In the genomic region with DNA sequence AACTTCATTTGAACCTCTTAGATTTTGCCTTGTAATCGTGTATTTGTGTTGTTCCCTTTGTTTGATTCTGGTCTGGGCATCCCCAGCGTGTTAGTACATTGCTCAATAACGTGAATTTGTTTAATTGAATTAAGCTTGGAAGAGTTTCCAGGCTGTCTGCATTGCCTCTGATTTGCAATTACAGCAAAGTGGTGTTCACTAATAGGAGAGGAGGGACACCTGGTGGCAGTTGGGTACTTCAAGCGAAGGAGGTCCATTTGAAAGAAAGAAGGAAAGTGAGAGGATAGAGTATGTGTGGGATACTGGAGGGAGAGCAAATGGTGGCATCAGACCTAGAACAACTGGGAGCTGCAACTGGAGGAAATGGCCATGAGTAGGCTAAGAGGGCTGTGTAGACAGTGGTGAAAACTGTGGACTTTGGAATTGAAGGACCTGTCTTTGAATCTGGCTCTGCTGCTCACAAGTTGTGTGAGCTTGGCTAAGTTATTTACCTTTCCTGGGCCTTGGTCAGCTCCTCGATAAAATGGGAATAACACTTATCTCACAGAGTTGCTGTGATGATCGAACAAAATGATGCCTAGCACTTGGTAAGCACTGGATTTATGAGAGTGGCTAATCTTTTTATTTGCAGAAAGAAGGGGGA, we compare ENCODE assay signal across 8 cellular contexts. TPM values are rescaled to one million over a fixed set of nuclear protein-coding genes. Genes with fewer than 3 reads are reported as not detected.
DNase-seq lines count a peak whose midpoint lies in the region; ATAC-seq, FAIRE-seq and TF ChIP-seq lines count a peak whose summit lies in the region.

No MANE protein-coding gene starts in this region.

- no peaks in the 10 kb centered on the region for H3K9me3 ChIP-seq in K562 (replicated peaks; ENCODE audit: control insufficient read depth, insufficient read depth, low read depth, low read length)

- POLR2A ChIA-PET in K562 (lab: Yijun Ruan, JAX), result interaction anchor here (0.9 to 1.3 kb wide), 2 partner anchors 9 to 15 kb away, joined by 3 read pairs; a partner anchor contains a TSS

- TF ChIP-seq POLR2A in K562 (conservative IDR thresholded peaks at IDR 0.05), result no peak

- ATAC-seq in K562, result peak; percentile 86

- TF ChIP-seq RAD21 in K562 (CRISPR knock-in tag; conservative IDR thresholded peaks at IDR 0.05 in 1 of 2, IDR thresholded peaks at IDR 0.05 in 1 of 2), result peak; percentile 94 to 95

- no peak for TF ChIP-seq EP300 in K562 (IDR thresholded peaks at IDR 0.05; ENCODE audit: low read length)

- in situ Hi-C loops in K562 (cut with MboI), result no loop called here

- no peaks in the 10 kb centered on the region for H3K79me2 ChIP-seq in K562 (ENCODE audit: control insufficient read depth, insufficient read depth, low read length)

- intact Hi-C loops in K562 (cut with micrococcal nuclease), result loop anchor here (1.0 to 10.0 kb wide), 5 partner anchors 16 to 755 kb away; a partner anchor contains a TSS
- intact Hi-C loops in posterior vena cava (cut with DNase I), result loop anchor here (10.0 kb wide), 2 partner anchors 91 to 741 kb away; no protein-coding TSS in a partner anchor

- TF ChIP-seq CTCF in K562 (IDR thresholded peaks at IDR 0.05 in 2 of 3, conservative IDR thresholded peaks at IDR 0.05 in 1 of 3; ENCODE audit: insufficient read depth in 2 of 3, low read depth in 1 of 3, low read length in 3 of 3), result peak; percentile 75 to 86 (median 75)

- BruUV-seq in K562 (replicated peaks; lab: Mats Ljungman, UMichigan), result no TSS peak

- no peaks in the 10 kb centered on the region for H3K4me1 ChIP-seq in K562 (replicated peaks in 1 of 2; ENCODE audit: control insufficient read depth in 2 of 2, insufficient read depth in 2 of 2, low read length in 2 of 2)

- H3K27ac ChIP-seq in K562 (ENCODE audit: extremely low read depth, low read depth, low read length), result no peak overlapping the region

- no peaks in the 10 kb centered on the region for H3K9me1 ChIP-seq in K562 (ENCODE audit: control insufficient read depth, insufficient read depth, low read length)

- no peak overlapping the region for H3K9ac ChIP-seq in K562 (ENCODE audit: insufficient read depth in 1 of 2, low read depth in 2 of 2, low read length in 2 of 2)

- no peaks in the 10 kb centered on the region for H3K36me3 ChIP-seq in K562 (ENCODE audit: control insufficient read depth, insufficient read depth, low read length)

- no peak overlapping the region for H3K4me2 ChIP-seq in K562 (ENCODE audit: insufficient read depth, low read length)

- CTCF ChIA-PET in K562 (lab: Yijun Ruan, JAX; ENCODE audit: low intra/inter-chr PET ratio), result interaction anchor here (0.6 to 3.2 kb wide), 5 partner anchors 16 to 754 kb away, joined by 3 to 28 read pairs (median 6); no protein-coding TSS in a partner anchor

- 1% methylated on average over 6 of the region's 6 CpGs for WGBS in K562 (ENCODE audit: insufficient coverage, low coverage, missing lambda C conversion rate)

- H3K4me3 ChIP-seq in K562, result no peak overlapping the region

- H3K27me3 ChIP-seq in K562 (ENCODE audit: control insufficient read depth in 2 of 2, insufficient read depth in 2 of 2, low read length in 2 of 2), result peaks cover 11 to 13% of the 10 kb centered on the region in 2 experiments

- DNase-seq in DMS 273 treated with DMSO at 0.1 percent for 48 hours (lab: John Stamatoyannopoulos, UW) (peak; percentile 37), GM19239 (ENCODE audit: insufficient read length, low spot score) (no peak), HT1080 (ENCODE audit: low read depth) (peak; percentile 60), RCC 7860 (ENCODE audit: low spot score) (peak; percentile 44), K562 (ENCODE audit: extremely low read depth in 1 of 4, low spot score in 3 of 4) (peak in 3 of 4 experiments; percentile 42 to 73 (median 53)), posterior vena cava (ENCODE audit: low spot score) (no peak)
- DNase-seq in stimulated activated CD8-positive, alpha-beta memory T cell treated with anti-CD3 and anti-CD28 coated beads, Interleukin-4, amount 100 ng/mL, for 48 hours, result peak; percentile 30

- H2AFZ ChIP-seq in K562 (ENCODE audit: low read depth, low read length), result no peak overlapping the region

- H4K20me1 ChIP-seq in K562 (replicated peaks; ENCODE audit: control insufficient read depth, insufficient read depth, low read length), result no peaks in the 10 kb centered on the region

- peak; percentile 79 for FAIRE-seq in GM19239 (lab: Jason Lieb, UNC)
- FAIRE-seq in RCC 7860 (lab: Jason Lieb, UNC), result no peak
- peak; percentile 81 for FAIRE-seq in K562 (lab: Jason Lieb, UNC)
- FAIRE-seq in islet of Langerhans (lab: Jason Lieb, UNC), result peak; percentile 90

TF ChIP-seq in K562, 482 proteins besides CTCF, POLR2A, EP300 and RAD21 (continues in another document):
- TF ChIP-seq, protein P1, sequence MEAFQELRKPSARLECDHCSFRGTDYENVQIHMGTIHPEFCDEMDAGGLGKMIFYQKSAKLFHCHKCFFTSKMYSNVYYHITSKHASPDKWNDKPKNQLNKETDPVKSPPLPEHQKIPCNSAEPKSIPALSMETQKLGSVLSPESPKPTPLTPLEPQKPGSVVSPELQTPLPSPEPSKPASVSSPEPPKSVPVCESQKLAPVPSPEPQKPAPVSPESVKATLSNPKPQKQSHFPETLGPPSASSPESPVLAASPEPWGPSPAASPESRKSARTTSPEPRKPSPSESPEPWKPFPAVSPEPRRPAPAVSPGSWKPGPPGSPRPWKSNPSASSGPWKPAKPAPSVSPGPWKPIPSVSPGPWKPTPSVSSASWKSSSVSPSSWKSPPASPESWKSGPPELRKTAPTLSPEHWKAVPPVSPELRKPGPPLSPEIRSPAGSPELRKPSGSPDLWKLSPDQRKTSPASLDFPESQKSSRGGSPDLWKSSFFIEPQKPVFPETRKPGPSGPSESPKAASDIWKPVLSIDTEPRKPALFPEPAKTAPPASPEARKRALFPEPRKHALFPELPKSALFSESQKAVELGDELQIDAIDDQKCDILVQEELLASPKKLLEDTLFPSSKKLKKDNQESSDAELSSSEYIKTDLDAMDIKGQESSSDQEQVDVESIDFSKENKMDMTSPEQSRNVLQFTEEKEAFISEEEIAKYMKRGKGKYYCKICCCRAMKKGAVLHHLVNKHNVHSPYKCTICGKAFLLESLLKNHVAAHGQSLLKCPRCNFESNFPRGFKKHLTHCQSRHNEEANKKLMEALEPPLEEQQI (IDR thresholded peaks at IDR 0.05), result no peak
- no peak for TF ChIP-seq HDAC2 (IDR thresholded peaks at IDR 0.05)
- TF ChIP-seq NCOR1 (IDR thresholded peaks at IDR 0.05), result no peak

RNA-seq across cellular contexts. Expression of a gene that starts 15.2 kb away (rescaled TPM):
- 0.37 and 0.43 TPM in 2 replicates for total RNA-seq in HT1080 (2014; rRNA removed; shearing (Covaris generic))
- 0.17 and 0.50 TPM in 2 replicates for polyA plus RNA-seq in HT1080 (2015; cell fraction: cytosol; rRNA removed)
- 1.4 and 4.2 TPM in 2 replicates for polyA plus RNA-seq in HT1080 (2015; cell fraction: nucleus; rRNA removed)
- 0.81 and 4.6 TPM in 2 replicates for total RNA-seq in K562 (2011; cell fraction: chromatin; rRNA removed; ENCODE audit: low replicate concordance)
- 0.33 and 2.5 TPM in 2 replicates for total RNA-seq in K562 (2011; cell fraction: nucleolus; rRNA removed)
- total RNA-seq in K562 (2011; cell fraction: nucleoplasm; rRNA removed), result 3.2 and 5.6 TPM in 2 replicates
- total RNA-seq in K562 (2014; rRNA removed) (0.36 and 0.94 TPM in 2 replicates), K562 (2014; rRNA removed; fragmentation: Illumina TruSeq; extraction: Trizol) (0.58 and 1.5 TPM in 2 replicates), K562 (2015; rRNA removed; fragmentation: Illumina TruSeq; extraction: Trizol) (0.87 and 1.6 TPM in 2 replicates), K562 (2021) (0.53 and 0.63 TPM in 2 replicates), posterior vena cava (1 to 10 TPM; 1.2 to 3.4 TPM)
- polyA plus RNA-seq in K562 (2011; rRNA removed) (1.4 and 1.8 TPM in 2 replicates), K562 (2014; fragmentation: Illumina TruSeq; extraction: Trizol) (0.97 and 1.5 TPM in 2 replicates), K562 (2014; fragmentation: Nextera tagmentation; extraction: Ambion mirVana) (under 1 TPM; 0.17 to 0.34 TPM), K562 (2014; rRNA removed) (0.93 and 1.2 TPM in 2 replicates)
- polyA plus RNA-seq in K562 (2011; cell fraction: cytosol; rRNA removed), result 0.09 and 0.40 TPM in 2 replicates
- 0.72 and 1.5 TPM in 2 replicates for polyA plus RNA-seq in K562 (2011; cell fraction: nucleus; rRNA removed)
- polyA plus RNA-seq in K562 (2012), result 0.40 and 0.42 TPM in 2 replicates
- polyA minus RNA-seq in K562 (2011; rRNA and poly(A)+ RNA removed), result 0.91 and 1.6 TPM in 2 replicates
- polyA minus RNA-seq in K562 (2011; cell fraction: cytosol; rRNA and poly(A)+ RNA removed), result 0.48 TPM in 1 of 2 replicates, not detected in the other
- 0.40 and 1.4 TPM in 2 replicates for polyA minus RNA-seq in K562 (2011; cell fraction: nucleus; rRNA and poly(A)+ RNA removed)

RNA-seq across cellular contexts. Expression of a gene that starts 45.7 kb away (rescaled TPM):
- 33.7 and 35.7 TPM in 2 replicates for total RNA-seq in HT1080 (2014; rRNA removed; shearing (Covaris generic))
- 39.2 and 45.8 TPM in 2 replicates for polyA plus RNA-seq in HT1080 (2015; cell fraction: cytosol; rRNA removed)
- 73.0 and 80.3 TPM in 2 replicates for polyA plus RNA-seq in HT1080 (2015; cell fraction: nucleus; rRNA removed)
- total RNA-seq in K562 (2011; cell fraction: chromatin; rRNA removed; ENCODE audit: low replicate concordance), result 79.3 and 178 TPM in 2 replicates
- total RNA-seq in K562 (2011; cell fraction: nucleolus; rRNA removed), result 42.2 and 49.9 TPM in 2 replicates
- total RNA-seq in K562 (2011; cell fraction: nucleoplasm; rRNA removed), result 76.4 and 120 TPM in 2 replicates
- total RNA-seq in K562 (2014; rRNA removed), result 66.8 and 77.8 TPM in 2 replicates
- 73.1 and 76.1 TPM in 2 replicates for total RNA-seq in K562 (2014; rRNA removed; fragmentation: Illumina TruSeq; extraction: Trizol)
- total RNA-seq in K562 (2015; rRNA removed; fragmentation: Illumina TruSeq; extraction: Trizol), result 68.1 and 68.7 TPM in 2 replicates
- total RNA-seq in K562 (2021), result 74.2 and 75.3 TPM in 2 replicates
- polyA plus RNA-seq in K562 (2011; rRNA removed), result 52.6 and 81.8 TPM in 2 replicates
- polyA plus RNA-seq in K562 (2011; cell fraction: cytosol; rRNA removed), result 21.8 and 23.3 TPM in 2 replicates
- 50.5 and 53.6 TPM in 2 replicates for polyA plus RNA-seq in K562 (2011; cell fraction: nucleus; rRNA removed)
- 62.5 and 71.7 TPM in 2 replicates for polyA plus RNA-seq in K562 (2012)
- 66.8 and 73.3 TPM in 2 replicates for polyA plus RNA-seq in K562 (2014; fragmentation: Illumina TruSeq; extraction: Trizol)
- polyA plus RNA-seq in K562 (2014; fragmentation: Nextera tagmentation; extraction: Ambion mirVana), result 10 to 100 TPM; 27.6 to 37.0 TPM
- 70.4 and 79.2 TPM in 2 replicates for polyA plus RNA-seq in K562 (2014; rRNA removed)
- 79.3 and 80.4 TPM in 2 replicates for polyA minus RNA-seq in K562 (2011; rRNA and poly(A)+ RNA removed)
- 20.1 and 34.4 TPM in 2 replicates for polyA minus RNA-seq in K562 (2011; cell fraction: cytosol; rRNA and poly(A)+ RNA removed)
- 60.6 and 82.3 TPM in 2 replicates for polyA minus RNA-seq in K562 (2011; cell fraction: nucleus; rRNA and poly(A)+ RNA removed)
- 100 to 1,000 TPM in 1 of 2 donors, 10 to 100 TPM in 1; 58.3 to 127 TPM for total RNA-seq in posterior vena cava

Comparison
In these comparisons a context has a peak if more than half of its experiments do, and no peak if none do; other contexts are left out.
1. DNase-seq: peak in DMS 273 treated with DMSO at 0.1 percent for 48 hours (single experiment), HT1080 (single experiment), RCC 7860 (single experiment), K562 (3 of 4) and stimulated activated CD8-positive, alpha-beta memory T cell treated with anti-CD3 and anti-CD28 coated beads, Interleukin-4, amount 100 ng/mL, for 48 hours (single experiment); none in GM19239 (single experiment) and posterior vena cava (single experiment).